ENCODE assay signal across 8 cellular contexts in genomic region chr16:14286381-14287230, GRCh38.
DNase-seq lines count a peak whose midpoint lies in the region; TF ChIP-seq lines count a peak whose summit lies in the region.

No MANE protein-coding gene starts in this region.

- H2AFZ ChIP-seq in neural cell (ENCODE audit: low read depth, low read length): no peak overlapping the region

- peaks cover 0 to 22% (median 0%) of the 10 kb centered on the region in 3 donors for H3K4me1 ChIP-seq in esophagus squamous epithelium

- peak overlapping the region; percentile 48 for H3K4me2 ChIP-seq in neural cell (ENCODE audit: low read length)

- DNase-seq in HFF-Myc (ENCODE audit: extremely low read depth, low read depth) (no peak), esophagus squamous epithelium (lab: John Stamatoyannopoulos, UW) (no peak), kidney tubule cell (ENCODE audit: low spot score) (no peak), foreskin melanocyte (no peak)
- no peak for DNase-seq in activated CD4-positive, CD25-positive, alpha-beta regulatory T cell treated with anti-CD3 and anti-CD28 coated beads, Interleukin-2, amount 50 U/mL, for 72 hours

- H3K9me2 ChIP-seq in neural cell (ENCODE audit: insufficient read depth, low read length): no peaks in the 10 kb centered on the region

- intact Hi-C loops in esophagus squamous epithelium (cut with DNase I): no loop called here

- no peaks in the 10 kb centered on the region for H3K79me2 ChIP-seq in neural cell (replicated peaks; ENCODE audit: insufficient read depth, low read length)

- TF ChIP-seq RAD21 in neural cell (conservative IDR thresholded peaks at IDR 0.05): no peak

- H3K36me3 ChIP-seq in esophagus squamous epithelium: no peaks in the 10 kb centered on the region
- H3K36me3 ChIP-seq in neural cell (ENCODE audit: insufficient read depth, low read length): no peaks in the 10 kb centered on the region

- H3K27me3 ChIP-seq in esophagus squamous epithelium (no peaks in the 10 kb centered on the region), neural cell (ENCODE audit: insufficient read depth, low read depth, low read length) (no peaks in the 10 kb centered on the region)

- no peaks in the 10 kb centered on the region for H4K20me1 ChIP-seq in neural cell (ENCODE audit: insufficient read depth)

- H3K9ac ChIP-seq in neural cell (ENCODE audit: low read length): no peak overlapping the region

- TF ChIP-seq CTCF in GM12873 (IDR thresholded peaks at IDR 0.05; ENCODE audit: insufficient read depth, low read depth, low read length, missing control alignments): peak; percentile 46
- TF ChIP-seq CTCF in HFF-Myc (IDR thresholded peaks at IDR 0.05; ENCODE audit: low read depth, low read length, missing control alignments): no peak
- TF ChIP-seq CTCF in WI38 (IDR thresholded peaks at IDR 0.05; ENCODE audit: low read depth, low read length): no peak
- no peak for TF ChIP-seq CTCF in esophagus squamous epithelium (IDR thresholded peaks at IDR 0.05)
- TF ChIP-seq CTCF in neural cell (IDR thresholded peaks at IDR 0.05; ENCODE audit: poor library complexity, severe bottlenecking): no peak

- peak overlapping the region; percentile 83 to 93 (median 88) for H3K27ac ChIP-seq in esophagus squamous epithelium
- H3K27ac ChIP-seq in neural cell (ENCODE audit: low read length): no peak overlapping the region

- no peak for TF ChIP-seq POLR2A in esophagus squamous epithelium (IDR thresholded peaks at IDR 0.05)

- H3F3A ChIP-seq in neural cell (ENCODE audit: insufficient read depth, low read length, poor library complexity, severe bottlenecking): peaks cover 7% of the 10 kb centered on the region

- H3K4me3 ChIP-seq in HFF-Myc (replicated peaks; ENCODE audit: low read depth, low read length) (peak overlapping the region; percentile 64), WI38 (ENCODE audit: low read depth, low read length) (peak overlapping the region; percentile 47), esophagus squamous epithelium (peak overlapping the region; percentile 71 to 80 (median 76)), neural cell (ENCODE audit: low read length) (peak overlapping the region; percentile 71)

- TF ChIP-seq EP300 in neural cell (conservative IDR thresholded peaks at IDR 0.05; ENCODE audit: poor library complexity, severe bottlenecking): no peak

- H3K9me3 ChIP-seq in esophagus squamous epithelium (peaks cover 5 to 13% (median 13%) of the 10 kb centered on the region in 3 donors), neural cell (ENCODE audit: low read length) (peaks cover 3% of the 10 kb centered on the region)

- WGBS in esophagus squamous epithelium, 2 donors: 32 to 43% methylated on average over 26 to 27 of the region's 31 CpGs

TF ChIP-seq in neural cell, 6 proteins besides CTCF, POLR2A, EP300 and RAD21:
- TF ChIP-seq POLR2AphosphoS5 (IDR thresholded peaks at IDR 0.05) (no peak), SMC3 (conservative IDR thresholded peaks at IDR 0.05; ENCODE audit: poor library complexity) (no peak), REST (IDR thresholded peaks at IDR 0.05; ENCODE audit: borderline replicate concordance) (no peak), EZH2 (IDR thresholded peaks at IDR 0.05; ENCODE audit: borderline replicate concordance, insufficient read depth, low read length, poor library complexity, severe bottlenecking) (no peak), TAF1 (IDR thresholded peaks at IDR 0.05; ENCODE audit: low read depth) (no peak), MXI1 (conservative IDR thresholded peaks at IDR 0.05; ENCODE audit: poor library complexity, severe bottlenecking) (no peak)
TF ChIP-seq in neural cell: peak in this region for 0.
